In the genomic region with DNA sequence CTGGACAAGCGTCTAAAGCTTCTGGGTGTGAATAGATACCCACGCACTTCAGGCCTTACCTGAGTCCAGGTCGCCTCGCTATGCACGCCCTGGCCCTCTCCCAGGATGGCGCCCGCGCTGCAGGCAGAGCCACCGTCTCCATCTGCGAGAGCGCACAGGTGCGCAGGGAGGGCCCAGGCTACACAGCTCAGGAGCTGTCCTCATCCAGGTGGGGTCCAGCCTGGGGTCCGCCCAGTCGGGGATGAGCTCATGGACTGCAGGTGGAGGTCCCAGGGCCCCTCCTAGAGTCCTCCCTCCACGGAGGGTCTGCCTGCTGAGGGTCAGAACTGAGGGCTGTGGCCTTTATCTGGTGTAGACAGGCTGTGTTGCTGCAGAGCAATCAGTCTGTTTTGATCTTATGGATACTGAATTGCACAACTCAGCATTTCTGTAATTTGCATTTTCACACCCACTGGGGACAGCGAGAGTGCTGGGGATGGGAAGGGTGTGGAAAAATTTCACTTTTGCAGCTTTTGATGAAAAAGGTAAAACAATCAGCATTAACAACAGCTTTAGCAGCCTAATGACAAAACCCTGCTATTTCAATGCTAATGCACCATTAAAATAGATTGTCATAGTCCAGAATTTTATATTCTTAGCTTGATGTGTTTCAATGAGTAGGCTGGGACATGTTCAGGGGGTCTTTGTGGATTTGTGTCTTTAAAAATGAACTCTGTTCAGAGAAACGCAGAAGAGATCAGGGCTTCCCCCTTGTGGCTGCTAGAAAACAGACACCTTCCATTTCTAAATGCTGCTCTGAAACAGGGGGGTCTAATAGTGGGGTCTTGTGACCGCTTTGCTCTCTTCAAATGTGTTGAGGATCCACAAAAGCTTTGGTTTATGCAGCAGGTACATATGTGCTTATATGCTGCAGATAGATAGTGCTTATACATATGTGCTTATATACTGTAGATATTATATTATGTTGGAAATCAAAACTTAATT, we compare ENCODE assay signal across 9 cellular contexts.
DNase-seq lines count a peak whose midpoint lies in the region; ATAC-seq, FAIRE-seq and TF ChIP-seq lines count a peak whose summit lies in the region.
"Had no signal": no experiment of that assay in that cellular context is flagged by ENCODE, and none has a peak within 500 bp of the region (broad histone marks: within the 10 kb centered on the region; RNA-seq: fewer than 3 reads in every experiment).

No MANE protein-coding gene starts in this region.

- H3K9me3 ChIP-seq in DOHH2 (ENCODE audit: control insufficient read depth, insufficient read depth, low read length) (no peaks in the 10 kb centered on the region), Karpas-422 (ENCODE audit: low read length) (no peaks in the 10 kb centered on the region), K562 (replicated peaks; ENCODE audit: control insufficient read depth, insufficient read depth, low read depth, low read length) (no peaks in the 10 kb centered on the region)
- H3K9me3 ChIP-seq in naive thymus-derived CD4-positive, alpha-beta T cell (ENCODE audit: control insufficient read depth in 2 of 3, low read length in 3 of 3), result no peaks in the 10 kb centered on the region

- TF ChIP-seq RAD21 in K562 (CRISPR knock-in tag; conservative IDR thresholded peaks at IDR 0.05 in 1 of 2, IDR thresholded peaks at IDR 0.05 in 1 of 2), result no peak

- no peak overlapping the region for H3K4me3 ChIP-seq in DOHH2 (ENCODE audit: low read length)
- H3K4me3 ChIP-seq in Karpas-422 (ENCODE audit: low read length), result no peak overlapping the region
- H3K4me3 ChIP-seq in K562, result no peak overlapping the region
- no peak overlapping the region for H3K4me3 ChIP-seq in naive thymus-derived CD4-positive, alpha-beta T cell (ENCODE audit: low read length)

- H3K36me3 ChIP-seq in DOHH2 (ENCODE audit: control insufficient read depth, low read length) (no peaks in the 10 kb centered on the region), Karpas-422 (ENCODE audit: insufficient read depth, low read length) (no peaks in the 10 kb centered on the region), K562 (ENCODE audit: control insufficient read depth, insufficient read depth, low read length) (no peaks in the 10 kb centered on the region)
- H3K36me3 ChIP-seq in naive thymus-derived CD4-positive, alpha-beta T cell (ENCODE audit: control insufficient read depth in 2 of 3, insufficient read depth in 3 of 3, low read length in 3 of 3), result no peaks in the 10 kb centered on the region

- TF ChIP-seq CTCF in DOHH2 (IDR thresholded peaks at IDR 0.05; ENCODE audit: low read depth, low read length, poor library complexity, severe bottlenecking) (peak; percentile 25), K562 (IDR thresholded peaks at IDR 0.05 in 2 of 3, conservative IDR thresholded peaks at IDR 0.05 in 1 of 3; ENCODE audit: insufficient read depth in 2 of 3, low read depth in 1 of 3, low read length in 3 of 3) (peak in 1 of 3 experiments; percentile 30; a peak in 2 of 6 replicates), nephron (IDR thresholded peaks at IDR 0.05; ENCODE audit: unreplicated experiment in 3 of 3) (peak; percentile 51 to 66 (median 54))
- no peak for TF ChIP-seq CTCF in activated CD8-positive, alpha-beta T cell treated with anti-CD3 and anti-CD28 coated beads for 36 hours (IDR thresholded peaks at IDR 0.05)

- in situ Hi-C loops in K562 (cut with MboI), result no loop called here

- H3K4me1 ChIP-seq in DOHH2 (ENCODE audit: control insufficient read depth, low read length) (no peaks in the 10 kb centered on the region), Karpas-422 (ENCODE audit: low read length) (no peaks in the 10 kb centered on the region), K562 (replicated peaks in 1 of 2; ENCODE audit: control insufficient read depth in 2 of 2, insufficient read depth in 2 of 2, low read length in 2 of 2) (peaks cover 0 to 7% of the 10 kb centered on the region in 2 experiments; a peak in 1 of 5 replicates)
- H3K4me1 ChIP-seq in naive thymus-derived CD4-positive, alpha-beta T cell (ENCODE audit: control insufficient read depth in 2 of 2, insufficient read depth in 2 of 2, low read length in 2 of 2), result no peaks in the 10 kb centered on the region

- H3K36me3 Mint-ChIP-seq in nephron (ENCODE audit: low read depth), result no peaks in the 10 kb centered on the region
- no peaks in the 10 kb centered on the region for H3K36me3 Mint-ChIP-seq in naive thymus-derived CD4-positive, alpha-beta T cell
- H3K36me3 Mint-ChIP-seq in activated CD8-positive, alpha-beta T cell treated with anti-CD3 and anti-CD28 coated beads, Interleukin-2, amount 10 ng/mL, durations not matched to agents 7 days and 5 days (ENCODE audit: low read depth), result no peaks in the 10 kb centered on the region
- H3K36me3 Mint-ChIP-seq in activated CD8-positive, alpha-beta T cell treated with anti-CD3 and anti-CD28 coated beads for 36 hours (ENCODE audit: low read depth), result no peaks in the 10 kb centered on the region

- FAIRE-seq in K562 (lab: Jason Lieb, UNC), result no peak
- FAIRE-seq: colon had no signal

- H3K27me3 ChIP-seq in DOHH2 (ENCODE audit: control insufficient read depth, low read length) (0 out of 2 replicates have a peak, but pooled peaks cover 3% of the 10 kb centered on the region), Karpas-422 (ENCODE audit: low read length) (no peaks in the 10 kb centered on the region), K562 (ENCODE audit: control insufficient read depth in 2 of 2, insufficient read depth in 2 of 2, low read length in 2 of 2) (peaks cover 0 to 5% of the 10 kb centered on the region in 2 experiments; a peak in 2 of 5 replicates)
- H3K27me3 ChIP-seq in naive thymus-derived CD4-positive, alpha-beta T cell (ENCODE audit: control insufficient read depth in 2 of 2, insufficient read depth in 2 of 2, low read length in 2 of 2), result peaks cover 0 to 9% of the 10 kb centered on the region in 2 donors

- TF ChIP-seq POLR2A in K562 (conservative IDR thresholded peaks at IDR 0.05), result no peak

- intact Hi-C loops in K562 (cut with micrococcal nuclease), result no loop called here
- intact Hi-C loops in naive thymus-derived CD4-positive, alpha-beta T cell (cut with micrococcal nuclease), result loop anchor here in 1 of 2 donors (5.0 kb wide), 1 partner anchor 36 kb away; no protein-coding TSS in a partner anchor
- intact Hi-C loops in activated CD8-positive, alpha-beta T cell treated with anti-CD3 and anti-CD28 coated beads for 36 hours (cut with micrococcal nuclease), result no loop called here

- CTCF ChIA-PET in K562 (lab: Yijun Ruan, JAX; ENCODE audit: low intra/inter-chr PET ratio), result interaction anchor here (2.5 kb wide), 1 partner anchor 11 kb away, joined by 12 read pairs; no protein-coding TSS in a partner anchor
- CTCF ChIA-PET in naive thymus-derived CD4-positive, alpha-beta T cell (lab: Charles Lee), result no interaction called here
- CTCF ChIA-PET in activated CD8-positive, alpha-beta T cell treated with anti-CD3 and anti-CD28 coated beads, Interleukin-2, amount 10 ng/mL, durations not matched to agents 7 days and 5 days (lab: Charles Lee), result interaction anchor here (1.0 to 2.5 kb wide), 2 partner anchors 27 to 31 kb away, joined by 3 to 10 read pairs; no protein-coding TSS in a partner anchor
- CTCF ChIA-PET in activated CD8-positive, alpha-beta T cell treated with anti-CD3 and anti-CD28 coated beads for 36 hours (lab: Charles Lee), result no interaction called here

- TF ChIP-seq EP300 in K562 (IDR thresholded peaks at IDR 0.05; ENCODE audit: low read length), result no peak

- no peaks in the 10 kb centered on the region for H3K79me2 ChIP-seq in DOHH2 (ENCODE audit: control insufficient read depth, low read length)
- no peaks in the 10 kb centered on the region for H3K79me2 ChIP-seq in Karpas-422 (ENCODE audit: low read length)
- H3K79me2 ChIP-seq in K562 (ENCODE audit: control insufficient read depth, insufficient read depth, low read length), result no peaks in the 10 kb centered on the region

- H3K9me2 ChIP-seq in DOHH2 (replicated peaks; ENCODE audit: control insufficient read depth, low read length) (no peaks in the 10 kb centered on the region), Karpas-422 (replicated peaks; ENCODE audit: insufficient read depth, low read length) (no peaks in the 10 kb centered on the region)

- H3K9ac ChIP-seq in Karpas-422 (ENCODE audit: low read length), result no peak overlapping the region
- H3K9ac ChIP-seq in K562 (ENCODE audit: insufficient read depth in 1 of 2, low read depth in 2 of 2, low read length in 2 of 2), result no peak overlapping the region

- no peak overlapping the region for H3K4me3 Mint-ChIP-seq in nephron
- no peak overlapping the region for H3K4me3 Mint-ChIP-seq in naive thymus-derived CD4-positive, alpha-beta T cell
- no peak overlapping the region for H3K4me3 Mint-ChIP-seq in activated CD8-positive, alpha-beta T cell treated with anti-CD3 and anti-CD28 coated beads, Interleukin-2, amount 10 ng/mL, durations not matched to agents 7 days and 5 days
- no peak overlapping the region for H3K4me3 Mint-ChIP-seq in activated CD8-positive, alpha-beta T cell treated with anti-CD3 and anti-CD28 coated beads for 36 hours

- 3% methylated on average over 18 of the region's 18 CpGs for WGBS in K562 (ENCODE audit: insufficient coverage, low coverage, missing lambda C conversion rate)

- H3F3A ChIP-seq in DOHH2 (ENCODE audit: control insufficient read depth, insufficient read depth), result no peaks in the 10 kb centered on the region

- BruUV-seq in K562 (replicated peaks; lab: Mats Ljungman, UMichigan), result no TSS peak

- H4K20me1 ChIP-seq in DOHH2 (ENCODE audit: control insufficient read depth, insufficient read depth, low read depth, low read length) (no peaks in the 10 kb centered on the region), Karpas-422 (ENCODE audit: insufficient read depth, low read depth, low read length) (0 out of 2 replicates have a peak, but pooled peaks cover 3% of the 10 kb centered on the region), K562 (replicated peaks; ENCODE audit: control insufficient read depth, insufficient read depth, low read length) (peaks cover 4% of the 10 kb centered on the region; the same call in 1 of the 2 replicates)

- no peak overlapping the region for H3K27ac ChIP-seq in DOHH2 (ENCODE audit: low read depth, low read length)
- H3K27ac ChIP-seq in Karpas-422 (ENCODE audit: low read length), result no peak overlapping the region
- no peak overlapping the region for H3K27ac ChIP-seq in K562 (ENCODE audit: extremely low read depth, low read depth, low read length)
- H3K27ac ChIP-seq in naive thymus-derived CD4-positive, alpha-beta T cell (ENCODE audit: low read depth, low read length), result no peak overlapping the region

- H3K27ac Mint-ChIP-seq in nephron, result no peak overlapping the region
- no peak overlapping the region for H3K27ac Mint-ChIP-seq in naive thymus-derived CD4-positive, alpha-beta T cell
- H3K27ac Mint-ChIP-seq in activated CD8-positive, alpha-beta T cell treated with anti-CD3 and anti-CD28 coated beads, Interleukin-2, amount 10 ng/mL, durations not matched to agents 7 days and 5 days, result no peak overlapping the region
- no peak overlapping the region for H3K27ac Mint-ChIP-seq in activated CD8-positive, alpha-beta T cell treated with anti-CD3 and anti-CD28 coated beads for 36 hours

- no peak overlapping the region for H3K4me2 ChIP-seq in DOHH2 (ENCODE audit: low read length)
- H3K4me2 ChIP-seq in Karpas-422 (ENCODE audit: low read depth, low read length, poor library complexity, severe bottlenecking), result no peak overlapping the region
- no peak overlapping the region for H3K4me2 ChIP-seq in K562 (ENCODE audit: insufficient read depth, low read length)

- peak; percentile 57 for DNase-seq in Karpas-422
- DNase-seq in K562 (ENCODE audit: extremely low read depth in 1 of 4, low spot score in 3 of 4), result peak in 1 of 4 experiments; percentile 21
- DNase-seq in naive thymus-derived CD4-positive, alpha-beta T cell, result no peak
- no peak for DNase-seq in activated CD8-positive, alpha-beta T cell treated with anti-CD3 and anti-CD28 coated beads, Interleukin-2, amount 10 ng/mL, durations not matched to agents 7 days and 5 days
- DNase-seq in activated CD8-positive, alpha-beta T cell treated with anti-CD3 and anti-CD28 coated beads for 36 hours, result no peak

- H3K4me1 Mint-ChIP-seq in nephron, result no peaks in the 10 kb centered on the region
- H3K4me1 Mint-ChIP-seq in naive thymus-derived CD4-positive, alpha-beta T cell, result peaks cover 0 to 9% (median 0%) of the 10 kb centered on the region in 7 donors
- no peaks in the 10 kb centered on the region for H3K4me1 Mint-ChIP-seq in activated CD8-positive, alpha-beta T cell treated with anti-CD3 and anti-CD28 coated beads, Interleukin-2, amount 10 ng/mL, durations not matched to agents 7 days and 5 days (ENCODE audit: low read depth)
- peaks cover 2% of the 10 kb centered on the region for H3K4me1 Mint-ChIP-seq in activated CD8-positive, alpha-beta T cell treated with anti-CD3 and anti-CD28 coated beads for 36 hours (ENCODE audit: low read depth)

- H3K9me1 ChIP-seq in K562 (ENCODE audit: control insufficient read depth, insufficient read depth, low read length), result no peaks in the 10 kb centered on the region

- POLR2A ChIA-PET in K562 (lab: Yijun Ruan, JAX), result interaction anchor here (0.6 to 1.4 kb wide), 2 partner anchors 13 to 51 kb away, joined by 3 to 4 read pairs; no protein-coding TSS in a partner anchor
- POLR2A ChIA-PET in naive thymus-derived CD4-positive, alpha-beta T cell (lab: Charles Lee), result no interaction called here
- POLR2A ChIA-PET in activated CD8-positive, alpha-beta T cell treated with anti-CD3 and anti-CD28 coated beads, Interleukin-2, amount 10 ng/mL, durations not matched to agents 7 days and 5 days (lab: Charles Lee), result no interaction called here
- POLR2A ChIA-PET in activated CD8-positive, alpha-beta T cell treated with anti-CD3 and anti-CD28 coated beads for 36 hours (lab: Charles Lee), result no interaction called here

- ATAC-seq in K562 (peak; percentile 51; the same call in 2 of the 3 replicates), GM18870 (IDR thresholded peaks at IDR 0.05; ENCODE audit: unreplicated experiment) (no peak)
- ATAC-seq in naive thymus-derived CD4-positive, alpha-beta T cell, result no peak
- ATAC-seq in activated CD8-positive, alpha-beta T cell treated with anti-CD3 and anti-CD28 coated beads, Interleukin-2, amount 10 ng/mL, durations not matched to agents 7 days and 5 days, result no peak
- ATAC-seq in activated CD8-positive, alpha-beta T cell treated with anti-CD3 and anti-CD28 coated beads for 36 hours, result no peak

- no peak overlapping the region for H2AFZ ChIP-seq in Karpas-422 (ENCODE audit: low read length)
- H2AFZ ChIP-seq in K562 (ENCODE audit: low read depth, low read length), result no peak overlapping the region

- peaks cover 6% of the 10 kb centered on the region for H3K9me3 Mint-ChIP-seq in nephron
- H3K9me3 Mint-ChIP-seq in naive thymus-derived CD4-positive, alpha-beta T cell, result peaks cover 0 to 6% (median 0%) of the 10 kb centered on the region in 11 donors
- H3K9me3 Mint-ChIP-seq in activated CD8-positive, alpha-beta T cell treated with anti-CD3 and anti-CD28 coated beads, Interleukin-2, amount 10 ng/mL, durations not matched to agents 7 days and 5 days (ENCODE audit: insufficient read depth), result no peaks in the 10 kb centered on the region
- H3K9me3 Mint-ChIP-seq in activated CD8-positive, alpha-beta T cell treated with anti-CD3 and anti-CD28 coated beads for 36 hours, result no peaks in the 10 kb centered on the region

- peaks cover 91% of the 10 kb centered on the region for H3K27me3 Mint-ChIP-seq in nephron (ENCODE audit: low read depth)
- H3K27me3 Mint-ChIP-seq in naive thymus-derived CD4-positive, alpha-beta T cell, result peaks cover 53 to 70% (median 62%) of the 10 kb centered on the region in 5 donors
- H3K27me3 Mint-ChIP-seq in activated CD8-positive, alpha-beta T cell treated with anti-CD3 and anti-CD28 coated beads, Interleukin-2, amount 10 ng/mL, durations not matched to agents 7 days and 5 days (ENCODE audit: low read depth), result peaks cover 50% of the 10 kb centered on the region
- H3K27me3 Mint-ChIP-seq in activated CD8-positive, alpha-beta T cell treated with anti-CD3 and anti-CD28 coated beads for 36 hours, result peaks cover 49% of the 10 kb centered on the region

Comparison
In these comparisons a context has a peak if more than half of its experiments do, and no peak if none do; other contexts are left out.
1. CTCF ChIA-PET loops: an anchor here in K562 (2.5 kb wide) and activated CD8-positive, alpha-beta T cell treated with anti-CD3 and anti-CD28 coated beads, Interleukin-2, amount 10 ng/mL, durations not matched to agents 7 days and 5 days (1.0 to 2.5 kb wide); none called in naive thymus-derived CD4-positive, alpha-beta T cell and activated CD8-positive, alpha-beta T cell treated with anti-CD3 and anti-CD28 coated beads for 36 hours.